9 cellular contexts compared by ENCODE assay signal in the genomic region with DNA sequence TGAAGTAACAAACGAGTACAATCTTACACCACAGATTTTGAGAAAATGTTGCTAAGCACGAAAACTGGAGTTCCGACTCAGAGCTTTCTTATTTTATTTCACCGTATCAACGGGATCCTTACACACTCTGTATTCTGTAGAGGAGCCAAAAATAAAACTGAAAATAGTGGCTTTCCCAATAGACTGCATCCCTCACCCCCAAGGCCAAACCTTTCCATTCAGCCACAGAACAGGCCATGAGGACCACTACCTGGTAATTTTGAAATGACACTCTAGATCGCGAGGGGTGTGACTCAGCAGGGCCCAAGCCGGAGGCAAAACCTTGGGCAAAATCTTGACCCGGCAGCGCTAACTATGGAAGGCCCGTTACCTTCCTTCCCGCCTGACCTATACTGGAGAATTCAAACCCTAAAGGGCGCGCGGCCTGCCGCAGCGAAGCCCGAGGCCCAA. TPM values are rescaled to one million over a fixed set of nuclear protein-coding genes. Genes with fewer than 3 reads are reported as not detected.
A peak's percentile ranks its signal among the peaks of the same experiment; 100 is the strongest.
DNase-seq lines count a peak whose midpoint lies in the region; ATAC-seq, FAIRE-seq and TF ChIP-seq lines count a peak whose summit lies in the region.
"Had no signal": no experiment of that assay in that cellular context is flagged by ENCODE, and none has a peak within 500 bp of the region (broad histone marks: within the 10 kb centered on the region; RNA-seq: fewer than 3 reads in every experiment).

No MANE protein-coding gene starts in this region.

- peak overlapping the region; percentile 100 for H3K27ac Mint-ChIP-seq in T-helper 1 cell treated with Interleukin-12 subunit alpha and Interleukin-12 subunit beta and Interleukin-4 antibody, amounts not matched to agents 30 μg/mL and 1 μg/mL, for 36 hours

- H3F3A ChIP-seq in PC-9 (ENCODE audit: insufficient read depth, low read depth): peaks cover 27% of the 10 kb centered on the region

- TF ChIP-seq POLR2A in endothelial cell of umbilical vein (IDR thresholded peaks at IDR 0.05; ENCODE audit: low read depth, low read length): no peak

- no peak for FAIRE-seq in endothelial cell of umbilical vein (lab: Jason Lieb, UNC)
- FAIRE-seq: colon had no signal

- H3K4me3 Mint-ChIP-seq in T-helper 1 cell treated with Interleukin-12 subunit alpha and Interleukin-12 subunit beta and Interleukin-4 antibody, amounts not matched to agents 30 μg/mL and 1 μg/mL, for 36 hours: peak overlapping the region; percentile 91

- CTCF ChIA-PET in PC-9 (lab: Charles Lee): interaction anchor here (1.0 kb wide), 1 partner anchor 217 kb away, joined by 4 read pairs; no protein-coding TSS in a partner anchor
- CTCF ChIA-PET in endothelial cell of umbilical vein (lab: Charles Lee): interaction anchor here (1.1 to 1.6 kb wide), 3 partner anchors 67 to 687 kb away, joined by 3 to 7 read pairs (median 4); no protein-coding TSS in a partner anchor

- peak overlapping the region; percentile 93 for H3K4me2 ChIP-seq in PC-9
- H3K4me2 ChIP-seq in endothelial cell of umbilical vein (ENCODE audit: insufficient read depth, low read length): peak overlapping the region; percentile 99
- peak overlapping the region; percentile 99 for H3K4me2 ChIP-seq in osteoblast (ENCODE audit: insufficient read depth, low read length)

- ATAC-seq in HG03045 (IDR thresholded peaks at IDR 0.05; ENCODE audit: unreplicated experiment): no peak

- peak overlapping the region; percentile 99 for H3K9ac ChIP-seq in endothelial cell of umbilical vein (replicated peaks; ENCODE audit: extremely low read depth, insufficient read depth, low read length)

- dilution Hi-C loops in endothelial cell of umbilical vein (cut with MboI; ENCODE audit: extremely low pct_ligation_motif_present, low sequenced_read_pairs): no loop called here

- H3K27me3 Mint-ChIP-seq in T-helper 1 cell treated with Interleukin-12 subunit alpha and Interleukin-12 subunit beta and Interleukin-4 antibody, amounts not matched to agents 30 μg/mL and 1 μg/mL, for 36 hours (ENCODE audit: low read depth): no peaks in the 10 kb centered on the region

- H4K20me1 ChIP-seq in PC-9 (ENCODE audit: insufficient read depth): peaks cover 29% of the 10 kb centered on the region
- H4K20me1 ChIP-seq in endothelial cell of umbilical vein (replicated peaks; ENCODE audit: control insufficient read depth, extremely low read depth, insufficient read depth, low read length): no peaks in the 10 kb centered on the region
- peaks cover 18% of the 10 kb centered on the region for H4K20me1 ChIP-seq in osteoblast (ENCODE audit: insufficient read depth, low read length)

- POLR2A ChIA-PET in PC-9 (lab: Charles Lee; ENCODE audit: unreplicated experiment) (interaction anchor here (0.6 to 1.5 kb wide), 3 partner anchors 32 to 767 kb away, joined by 4 to 36 read pairs (median 8); a partner anchor contains a TSS), endothelial cell of umbilical vein (lab: Charles Lee) (interaction anchor here (1.4 kb wide), 1 partner anchor 9 kb away, joined by 6 read pairs; no protein-coding TSS in a partner anchor)

- H3K4me1 ChIP-seq in PC-9 (replicated peaks; ENCODE audit: insufficient read depth) (peaks cover 27% of the 10 kb centered on the region), endothelial cell of umbilical vein (ENCODE audit: control insufficient read depth, extremely low read depth, insufficient read depth, low read length) (peaks cover 10% of the 10 kb centered on the region), osteoblast (ENCODE audit: insufficient read depth, low read length) (peaks cover 17% of the 10 kb centered on the region)

- peaks cover 37% of the 10 kb centered on the region for H3K36me3 ChIP-seq in PC-9 (ENCODE audit: low read depth)
- H3K36me3 ChIP-seq in endothelial cell of umbilical vein (ENCODE audit: control insufficient read depth in 2 of 2, extremely low read depth in 1 of 2, insufficient read depth in 2 of 2, low read length in 2 of 2): peaks cover 13 to 19% of the 10 kb centered on the region in 2 experiments
- peaks cover 42% of the 10 kb centered on the region for H3K36me3 ChIP-seq in osteoblast (ENCODE audit: insufficient read depth, low read length)

- H3K36me3 Mint-ChIP-seq in T-helper 1 cell treated with Interleukin-12 subunit alpha and Interleukin-12 subunit beta and Interleukin-4 antibody, amounts not matched to agents 30 μg/mL and 1 μg/mL, for 36 hours (ENCODE audit: low read depth): peaks cover 35% of the 10 kb centered on the region

- peak overlapping the region; percentile 99 for H3K27ac ChIP-seq in PC-9
- peak overlapping the region; percentile 97 for H3K27ac ChIP-seq in endothelial cell of umbilical vein (ENCODE audit: insufficient read depth, low read depth, low read length)
- peak overlapping the region; percentile 100 for H3K27ac ChIP-seq in osteoblast (ENCODE audit: low read depth, low read length)

- BruUV-seq in PC-9 (replicated peaks; lab: Mats Ljungman, UMichigan) (TSS peak; percentile 71), endothelial cell of umbilical vein (replicated peaks; lab: Mats Ljungman, UMichigan) (TSS peak; percentile 68)

- no peaks in the 10 kb centered on the region for H3K9me1 ChIP-seq in endothelial cell of umbilical vein (replicated peaks; ENCODE audit: control insufficient read depth, extremely low read depth, insufficient read depth, low read length)

- peaks cover 3% of the 10 kb centered on the region for H3K9me3 Mint-ChIP-seq in T-helper 1 cell treated with Interleukin-12 subunit alpha and Interleukin-12 subunit beta and Interleukin-4 antibody, amounts not matched to agents 30 μg/mL and 1 μg/mL, for 36 hours

- H3K9me3 ChIP-seq in PC-9 (ENCODE audit: insufficient read depth, low read depth) (no peaks in the 10 kb centered on the region), endothelial cell of umbilical vein (replicated peaks; ENCODE audit: control insufficient read depth, insufficient read depth, low read length) (no peaks in the 10 kb centered on the region), osteoblast (ENCODE audit: low read depth, low read length) (no peaks in the 10 kb centered on the region)

- intact Hi-C loops in PC-9 (cut with micrococcal nuclease; ENCODE audit: unreplicated experiment): loop anchor here (1.0 to 10.0 kb wide), 6 partner anchors 31 to 198 kb away; a partner anchor contains a TSS
- intact Hi-C loops in endothelial cell of umbilical vein (cut with micrococcal nuclease): loop anchor here (1.0 to 5.0 kb wide), 4 partner anchors 31 to 700 kb away; a partner anchor contains a TSS

- H3K4me3 ChIP-seq in PC-9 (peak overlapping the region; percentile 99), endothelial cell of umbilical vein (replicated peaks in 1 of 3; ENCODE audit: insufficient read depth in 1 of 3, low read depth in 1 of 3, low read length in 3 of 3) (peak overlapping the region; percentile 89 to 100 (median 100)), osteoblast (ENCODE audit: insufficient read depth, low read length) (peak overlapping the region; percentile 99)

- DNase-seq in T-helper 1 cell: no peak
- DNase-seq in PC-9: no peak
- no peak for DNase-seq in endothelial cell of umbilical vein (ENCODE audit: low read depth, low spot score)
- DNase-seq in osteoblast (ENCODE audit: insufficient read length, low spot score, missing footprints): peak; percentile 72
- no peak for DNase-seq in NCI-H345 treated with DMSO at 0.1 percent for 48 hours (lab: John Stamatoyannopoulos, UW; ENCODE audit: unreplicated experiment)
- no peak for DNase-seq in iPS-NIHi7 (ENCODE audit: extremely low spot score)

- H2AFZ ChIP-seq in PC-9 (peak overlapping the region; percentile 81), endothelial cell of umbilical vein (ENCODE audit: low read depth, low read length) (peak overlapping the region; percentile 19), osteoblast (ENCODE audit: low read length) (peak overlapping the region; percentile 95)

- H3K27me3 ChIP-seq in PC-9 (ENCODE audit: insufficient read depth, low read depth) (no peaks in the 10 kb centered on the region), endothelial cell of umbilical vein (ENCODE audit: control insufficient read depth in 2 of 2, insufficient read depth in 2 of 2, low read length in 2 of 2) (no peaks in the 10 kb centered on the region), osteoblast (ENCODE audit: insufficient read depth, low read length) (no peaks in the 10 kb centered on the region)

- H3K4me1 Mint-ChIP-seq in T-helper 1 cell treated with Interleukin-12 subunit alpha and Interleukin-12 subunit beta and Interleukin-4 antibody, amounts not matched to agents 30 μg/mL and 1 μg/mL, for 36 hours (ENCODE audit: low read depth): peaks cover 32% of the 10 kb centered on the region

- H3K79me2 ChIP-seq in PC-9 (ENCODE audit: low read depth) (peaks cover 55% of the 10 kb centered on the region), endothelial cell of umbilical vein (ENCODE audit: control insufficient read depth, insufficient read depth, low read length) (peaks cover 45% of the 10 kb centered on the region), osteoblast (ENCODE audit: insufficient read depth, low read length) (peaks cover 53% of the 10 kb centered on the region)

- H3K9me2 ChIP-seq in PC-9 (ENCODE audit: insufficient read depth): no peaks in the 10 kb centered on the region

- TF ChIP-seq CTCF in PC-9 (conservative IDR thresholded peaks at IDR 0.05) (no peak; the same call in 1 of the 2 replicates), endothelial cell of umbilical vein (IDR thresholded peaks at IDR 0.05; ENCODE audit: extremely low read depth in 1 of 2, insufficient read depth in 1 of 2, low read depth in 1 of 2, low read length in 2 of 2) (no peak), osteoblast (IDR thresholded peaks at IDR 0.05; ENCODE audit: extremely low read depth, low read depth, low read length) (no peak)

RNA-seq across cellular contexts. Expression of a gene that starts 0.4 kb away (rescaled TPM):
- total RNA-seq in PC-9 (2021) (252 and 256 TPM in 2 replicates), endothelial cell of umbilical vein (180 and 192 TPM in 2 replicates), osteoblast (499 and 624 TPM in 2 replicates)
- 62.7 and 99.6 TPM in 2 replicates for polyA plus RNA-seq in endothelial cell of umbilical vein
- 82.6 and 84.8 TPM in 2 replicates for polyA plus RNA-seq in endothelial cell of umbilical vein (2011; cell fraction: cytosol; rRNA removed)
- polyA plus RNA-seq in endothelial cell of umbilical vein (2011; cell fraction: nucleus; rRNA removed): 150 and 190 TPM in 2 replicates
- 151 and 191 TPM in 2 replicates for polyA plus RNA-seq in endothelial cell of umbilical vein (2012)
- 211 and 258 TPM in 2 replicates for polyA minus RNA-seq in endothelial cell of umbilical vein
- 330 TPM for polyA minus RNA-seq in endothelial cell of umbilical vein (2011; cell fraction: cytosol; rRNA and poly(A)+ RNA removed)
- 109 and 114 TPM in 2 replicates for polyA minus RNA-seq in endothelial cell of umbilical vein (2011; cell fraction: nucleus; rRNA and poly(A)+ RNA removed)

RNA-seq across cellular contexts. Expression of a gene that starts 31.7 kb away (rescaled TPM):
- total RNA-seq in PC-9 (2021): 61.8 and 84.9 TPM in 2 replicates
- 103 and 114 TPM in 2 replicates for total RNA-seq in endothelial cell of umbilical vein
- polyA plus RNA-seq in endothelial cell of umbilical vein: 27.5 and 32.9 TPM in 2 replicates
- polyA plus RNA-seq in endothelial cell of umbilical vein (2011; cell fraction: cytosol; rRNA removed): 41.6 and 46.3 TPM in 2 replicates
- polyA plus RNA-seq in endothelial cell of umbilical vein (2011; cell fraction: nucleus; rRNA removed): 44.0 and 51.8 TPM in 2 replicates
- polyA plus RNA-seq in endothelial cell of umbilical vein (2012): 68.3 and 105 TPM in 2 replicates
- 46.4 and 54.1 TPM in 2 replicates for polyA minus RNA-seq in endothelial cell of umbilical vein
- 66.0 TPM for polyA minus RNA-seq in endothelial cell of umbilical vein (2011; cell fraction: cytosol; rRNA and poly(A)+ RNA removed)
- polyA minus RNA-seq in endothelial cell of umbilical vein (2011; cell fraction: nucleus; rRNA and poly(A)+ RNA removed): 29.2 and 35.0 TPM in 2 replicates
- 113 and 116 TPM in 2 replicates for total RNA-seq in osteoblast

Comparison
In these comparisons a context has a peak if more than half of its experiments do, and no peak if none do; other contexts are left out.
1. H2AFZ ChIP-seq: peak in every context shown above with its lines; median percentile 95 in osteoblast; 81 in PC-9; 19 in endothelial cell of umbilical vein.